19 cellular contexts compared by ENCODE assay signal in genomic region chr1:37143818-37144217, GRCh38.
DNase-seq lines count a peak whose midpoint lies in the region; TF ChIP-seq lines count a peak whose summit lies in the region.
"Had no signal": no experiment of that assay in that cellular context is flagged by ENCODE, and none has a peak within 500 bp of the region (broad histone marks: within the 10 kb centered on the region; RNA-seq: fewer than 3 reads in every experiment).

No MANE protein-coding gene starts in this region.

- no peak for TF ChIP-seq POLR2A in esophagus muscularis mucosa (IDR thresholded peaks at IDR 0.05; ENCODE audit: low read depth)

- peaks cover 61% of the 10 kb centered on the region for H3K27me3 Mint-ChIP-seq in nephron progenitor cell (ENCODE audit: low read depth, poor library complexity)

- no peak overlapping the region for H3K9ac ChIP-seq in smooth muscle cell (ENCODE audit: low read depth)
- H3K9ac ChIP-seq: KMS-11 had no signal

- intact Hi-C loops in esophagus muscularis mucosa (cut with DNase I) (no loop called here), posterior vena cava (cut with DNase I) (no loop called here)

- H4K20me1 ChIP-seq in smooth muscle cell (ENCODE audit: low read depth), result no peaks in the 10 kb centered on the region

- no peaks in the 10 kb centered on the region; the same call in 1 of the 2 replicates for H3K27me3 ChIP-seq in H7 (ENCODE audit: control insufficient read depth, insufficient read depth, low read length)
- 0 out of 2 replicates have a peak, but pooled peaks cover 3% of the 10 kb centered on the region for H3K27me3 ChIP-seq in SJCRH30
- H3K27me3 ChIP-seq in esophagus muscularis mucosa, result peaks cover 0 to 32% (median 0%) of the 10 kb centered on the region in 4 donors
- peaks cover 45% of the 10 kb centered on the region for H3K27me3 ChIP-seq in smooth muscle cell (ENCODE audit: low read depth)
- H3K27me3 ChIP-seq: MG63 had no signal

- H3K36me3 ChIP-seq in H7 (replicated peaks; ENCODE audit: control insufficient read depth, insufficient read depth, low read length) (no peaks in the 10 kb centered on the region), SJCRH30 (no peaks in the 10 kb centered on the region), esophagus muscularis mucosa (no peaks in the 10 kb centered on the region), smooth muscle cell (ENCODE audit: low read depth) (no peaks in the 10 kb centered on the region)
- H3K36me3 ChIP-seq: MG63 had no signal

- no peaks in the 10 kb centered on the region for H3K36me3 Mint-ChIP-seq in nephron progenitor cell (ENCODE audit: low read depth)
- H3K36me3 Mint-ChIP-seq: CD14-positive monocyte had no signal

- H3K27ac ChIP-seq in SJCRH30 (no peak overlapping the region), esophagus muscularis mucosa (replicated peaks in 1 of 4) (no peak overlapping the region), smooth muscle cell (ENCODE audit: low read depth) (no peak overlapping the region)
- H3K27ac ChIP-seq: KMS-11 had no signal

- H3K79me2 ChIP-seq in smooth muscle cell (ENCODE audit: low read depth), result no peaks in the 10 kb centered on the region

- H3K4me1 ChIP-seq in SJCRH30, result no peaks in the 10 kb centered on the region
- H3K4me1 ChIP-seq in esophagus muscularis mucosa, result no peaks in the 10 kb centered on the region
- H3K4me1 ChIP-seq in smooth muscle cell (ENCODE audit: low read depth), result no peaks in the 10 kb centered on the region

- no peak overlapping the region for H2AFZ ChIP-seq in smooth muscle cell (ENCODE audit: low read depth)

- H3K27ac Mint-ChIP-seq in nephron progenitor cell, result no peak overlapping the region
- H3K27ac Mint-ChIP-seq: CD14-positive monocyte had no signal

- no peaks in the 10 kb centered on the region for H3K9me3 ChIP-seq in SJCRH30 (replicated peaks)
- H3K9me3 ChIP-seq in esophagus muscularis mucosa, result no peaks in the 10 kb centered on the region
- no peaks in the 10 kb centered on the region for H3K9me3 ChIP-seq in smooth muscle cell (replicated peaks; ENCODE audit: low read depth)
- H3K9me3 ChIP-seq: MG63 had no signal

- no peak overlapping the region for H3K4me2 ChIP-seq in smooth muscle cell
- H3K4me2 ChIP-seq: KMS-11 had no signal

- no peaks in the 10 kb centered on the region for H3K9me3 Mint-ChIP-seq in nephron progenitor cell

- H3K4me3 ChIP-seq in H7 (ENCODE audit: insufficient read depth, low read depth, low read length), result no peak overlapping the region
- no peak overlapping the region for H3K4me3 ChIP-seq in SJCRH30
- no peak overlapping the region for H3K4me3 ChIP-seq in esophagus muscularis mucosa
- no peak overlapping the region for H3K4me3 ChIP-seq in smooth muscle cell
- H3K4me3 ChIP-seq: MG63 had no signal

- DNase-seq in H7 (peak; percentile 72), SJCRH30 (peak; percentile 14 to 26), esophagus muscularis mucosa (ENCODE audit: extremely low spot score) (peak; percentile 31), nephron progenitor cell (peak; percentile 50), NCI-H524 (lab: John Stamatoyannopoulos, UW) (no peak), smooth muscle cell (lab: John Stamatoyannopoulos, UW; ENCODE audit: unreplicated experiment) (no peak), posterior vena cava (ENCODE audit: low spot score) (no peak)
- DNase-seq: ACHN, AML-193, COR-L47, EL, MG63, NCI-H1092, NCI-H146, NCI-H2081, NCI-H510A, NCI-H82 had no signal

- no peak overlapping the region for H3K4me3 Mint-ChIP-seq in nephron progenitor cell
- H3K4me3 Mint-ChIP-seq: CD14-positive monocyte had no signal

- WGBS in esophagus muscularis mucosa, result 32% methylated on average over 5 of the region's 5 CpGs
- 38% methylated on average over 5 of the region's 5 CpGs for WGBS in smooth muscle cell (ENCODE audit: low lambda C conversion rate)

- H3K4me1 Mint-ChIP-seq in nephron progenitor cell, result no peaks in the 10 kb centered on the region
- H3K4me1 Mint-ChIP-seq: CD14-positive monocyte had no signal

- TF ChIP-seq CTCF in esophagus muscularis mucosa (IDR thresholded peaks at IDR 0.05) (no peak), nephron progenitor cell (IDR thresholded peaks at IDR 0.05) (no peak), smooth muscle cell (IDR thresholded peaks at IDR 0.05; ENCODE audit: borderline replicate concordance, insufficient read depth, poor library complexity, severe bottlenecking) (no peak)

- no peaks in the 10 kb centered on the region for H3F3A ChIP-seq in smooth muscle cell (ENCODE audit: low read depth)

- no peak for TF ChIP-seq EP300 in esophagus muscularis mucosa (IDR thresholded peaks at IDR 0.05)

Comparison
In these comparisons a context has a peak if more than half of its experiments do, and no peak if none do; other contexts are left out.
1. DNase-seq: peak in H7 (single experiment), SJCRH30 (2 of 2), esophagus muscularis mucosa (single experiment) and nephron progenitor cell (single experiment); none in NCI-H524 (0 of 2), smooth muscle cell (single experiment) and posterior vena cava (single experiment).